In the genomic region with DNA sequence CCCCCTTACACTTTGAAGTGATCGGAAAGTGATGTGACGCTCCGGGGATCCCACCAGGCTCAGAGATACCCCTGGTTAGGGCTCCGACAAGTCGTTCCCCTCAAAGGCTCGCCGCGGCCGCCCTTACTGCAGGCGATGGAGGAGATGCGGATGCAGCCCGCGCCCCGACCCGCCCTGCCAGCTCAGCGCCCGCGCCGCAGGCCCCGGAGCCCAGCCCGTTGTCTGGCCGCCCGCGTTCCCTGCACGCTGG, we compare ENCODE assay signal across 8 cellular contexts. TPM values are rescaled to one million over a fixed set of nuclear protein-coding genes. Genes with fewer than 3 reads are reported as not detected.
DNase-seq lines count a peak whose midpoint lies in the region; ATAC-seq and TF ChIP-seq lines count a peak whose summit lies in the region.

No MANE protein-coding gene starts in this region.

- DNase-seq in Peyer's patch (no peak), esophagus muscularis mucosa (ENCODE audit: extremely low spot score) (no peak), KBM-7 (no peak), GM13976 (ENCODE audit: low spot score) (no peak)
- no peak for DNase-seq in stimulated activated CD8-positive, alpha-beta memory T cell treated with anti-CD3 and anti-CD28 coated beads, Interleukin-4, amount 100 ng/mL, for 48 hours

- H3K36me3 ChIP-seq in Peyer's patch (peaks cover 0 to 15% (median 0%) of the 10 kb centered on the region in 3 donors), esophagus muscularis mucosa (peaks cover 8 to 29% (median 16%) of the 10 kb centered on the region in 4 donors), rectal smooth muscle tissue (ENCODE audit: control insufficient read depth, insufficient read depth, low read length) (no peaks in the 10 kb centered on the region)

- no peak for ATAC-seq in GM21390 (IDR thresholded peaks at IDR 0.05; ENCODE audit: unreplicated experiment)

- intact Hi-C loops in esophagus muscularis mucosa (cut with DNase I) = no loop called here

- H3K4me1 ChIP-seq in Peyer's patch (peaks cover 2 to 26% (median 10%) of the 10 kb centered on the region in 4 donors), esophagus muscularis mucosa (peaks cover 29 to 53% (median 50%) of the 10 kb centered on the region in 4 donors), rectal smooth muscle tissue (ENCODE audit: control insufficient read depth, insufficient read depth, low read length) (peaks cover 10% of the 10 kb centered on the region)

- no peak for TF ChIP-seq EP300 in esophagus muscularis mucosa (IDR thresholded peaks at IDR 0.05)

- no peaks in the 10 kb centered on the region for H3K9me3 ChIP-seq in Peyer's patch
- peaks cover 0 to 3% (median 0%) of the 10 kb centered on the region in 4 donors for H3K9me3 ChIP-seq in esophagus muscularis mucosa

- in situ Hi-C loops in KBM-7 (cut with MboI; ENCODE audit: low pct_unique_long_range_greater_than_20kb, low sequenced_read_pairs) = no loop called here
- in situ Hi-C loops in GM13976 (cut with MboI; ENCODE audit: low sequenced_read_pairs, unreplicated experiment) = no loop called here

- H3K27me3 ChIP-seq in Peyer's patch (no peaks in the 10 kb centered on the region), esophagus muscularis mucosa (no peaks in the 10 kb centered on the region), rectal smooth muscle tissue (ENCODE audit: control insufficient read depth, insufficient read depth, low read length) (no peaks in the 10 kb centered on the region)

- peak overlapping the region; percentile 71 to 99 (median 91) for H3K4me3 ChIP-seq in Peyer's patch
- peak overlapping the region; percentile 69 to 98 (median 92) for H3K4me3 ChIP-seq in esophagus muscularis mucosa
- peak overlapping the region; percentile 97 for H3K4me3 ChIP-seq in rectal smooth muscle tissue (ENCODE audit: low read length)

- H3K27ac ChIP-seq in Peyer's patch = peak overlapping the region; percentile 83 to 97 (median 87)
- peak overlapping the region; percentile 89 to 94 (median 94) for H3K27ac ChIP-seq in esophagus muscularis mucosa (replicated peaks in 1 of 4)
- H3K27ac ChIP-seq in rectal smooth muscle tissue (ENCODE audit: low read depth, low read length) = peak overlapping the region; percentile 92

- TF ChIP-seq CTCF in Peyer's patch (IDR thresholded peaks at IDR 0.05) = no peak
- no peak for TF ChIP-seq CTCF in esophagus muscularis mucosa (IDR thresholded peaks at IDR 0.05)
- TF ChIP-seq CTCF in GM13976 (IDR thresholded peaks at IDR 0.05; ENCODE audit: borderline replicate concordance, control extremely low read depth, extremely low read depth, insufficient read depth, missing control alignments) = no peak

- TF ChIP-seq POLR2A in GM18526 (IDR thresholded peaks at IDR 0.05; ENCODE audit: extremely low read depth, insufficient read length) = peak; percentile 71
- TF ChIP-seq POLR2A in Peyer's patch (IDR thresholded peaks at IDR 0.05) = peak; percentile 41 to 48
- TF ChIP-seq POLR2A in esophagus muscularis mucosa (IDR thresholded peaks at IDR 0.05; ENCODE audit: low read depth) = peak; percentile 37

- H3K9ac ChIP-seq in rectal smooth muscle tissue (ENCODE audit: low read length) = peak overlapping the region; percentile 69

- WGBS in esophagus muscularis mucosa = no CpG with 5 or more reads among the region's 25 CpGs

RNA-seq across cellular contexts. Expression of gene GLT8D1, which starts 0.2 kb away (rescaled TPM):
- total RNA-seq in Peyer's patch (10 to 100 TPM; 25.6 to 31.2 (median 30.3) TPM), esophagus muscularis mucosa (10 to 100 TPM; 31.6 to 40.3 (median 35.7) TPM)

RNA-seq across cellular contexts. Expression of gene SPCS1, which starts 0.5 kb away (rescaled TPM):
- total RNA-seq in Peyer's patch = 100 to 1,000 TPM in 1 of 4 donors, 10 to 100 TPM in 3; 33.8 to 123 (median 65.3) TPM
- total RNA-seq in esophagus muscularis mucosa = 10 to 100 TPM; 67.3 to 95.3 (median 88.7) TPM

RNA-seq across cellular contexts. Expression of gene GNL3, which starts 19.5 kb away (rescaled TPM):
- total RNA-seq in Peyer's patch (100 to 1,000 TPM in 1 of 4 donors, 10 to 100 TPM in 3; 21.5 to 249 (median 48.6) TPM), esophagus muscularis mucosa (10 to 100 TPM; 28.4 to 71.1 (median 29.3) TPM)

RNA-seq across cellular contexts. Expression of gene PBRM1, which starts 19.6 kb away (rescaled TPM):
- total RNA-seq in Peyer's patch = 100 to 1,000 TPM in 1 of 4 donors, 10 to 100 TPM in 3; 68.1 to 120 (median 82.1) TPM
- 10 to 100 TPM; 79.4 to 99.3 (median 82.8) TPM for total RNA-seq in esophagus muscularis mucosa
